Comparison of ENCODE assay signal across 1 cellular context in genomic region chr3:190008432-190008831, GRCh38.
TF ChIP-seq lines count a peak whose summit lies in the region.

No MANE protein-coding gene starts in this region.

TF ChIP-seq in GM23338, 12 proteins besides CTCF, POLR2A, EP300 and RAD21 (continued from another document):
- TF ChIP-seq, protein P1, sequence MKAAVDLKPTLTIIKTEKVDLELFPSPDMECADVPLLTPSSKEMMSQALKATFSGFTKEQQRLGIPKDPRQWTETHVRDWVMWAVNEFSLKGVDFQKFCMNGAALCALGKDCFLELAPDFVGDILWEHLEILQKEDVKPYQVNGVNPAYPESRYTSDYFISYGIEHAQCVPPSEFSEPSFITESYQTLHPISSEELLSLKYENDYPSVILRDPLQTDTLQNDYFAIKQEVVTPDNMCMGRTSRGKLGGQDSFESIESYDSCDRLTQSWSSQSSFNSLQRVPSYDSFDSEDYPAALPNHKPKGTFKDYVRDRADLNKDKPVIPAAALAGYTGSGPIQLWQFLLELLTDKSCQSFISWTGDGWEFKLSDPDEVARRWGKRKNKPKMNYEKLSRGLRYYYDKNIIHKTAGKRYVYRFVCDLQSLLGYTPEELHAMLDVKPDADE (IDR thresholded peaks at IDR 0.05): no peak
- TF ChIP-seq EZH2 (IDR thresholded peaks at IDR 0.05; ENCODE audit: low read depth, unreplicated experiment): no peak
TF ChIP-seq in GM23338: peak in this region for 0.
